1 cellular context compared by ENCODE assay signal in the genomic region with DNA sequence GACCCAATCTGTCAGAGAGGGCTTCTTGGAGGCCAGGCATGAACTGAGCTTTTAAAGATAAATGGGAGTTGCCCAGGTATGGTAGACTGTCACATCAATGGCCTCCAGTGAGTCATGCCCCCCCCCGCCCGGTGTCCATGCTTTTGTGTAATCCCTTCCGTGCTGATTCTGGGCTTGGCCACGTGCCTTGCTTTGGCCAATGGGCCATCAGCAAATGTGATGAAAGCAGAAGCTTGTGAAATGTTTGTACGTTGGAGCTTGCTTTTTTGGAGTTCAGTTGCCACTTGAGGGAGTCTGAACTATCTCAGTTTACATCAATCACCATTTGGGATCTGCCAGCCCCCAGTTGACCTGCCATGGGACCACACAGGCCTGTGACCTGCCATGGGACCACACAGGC.
A peak's percentile ranks its signal among the peaks of the same experiment; 100 is the strongest.
TF ChIP-seq lines count a peak whose summit lies in the region.

No MANE protein-coding gene starts in this region.

TF ChIP-seq in IMR-90, 13 proteins besides CTCF, POLR2A, EP300 and RAD21:
- TF ChIP-seq USF2 (IDR thresholded peaks at IDR 0.05; ENCODE audit: low read depth, low read length) = 0 out of 2 replicates have a peak, but pooled peaks have one; percentile 26
- TF ChIP-seq RCOR1 (IDR thresholded peaks at IDR 0.05; ENCODE audit: insufficient replicate concordance, low read length) = no peak
